Comparison of ENCODE assay signal across 13 cellular contexts in the genomic region with DNA sequence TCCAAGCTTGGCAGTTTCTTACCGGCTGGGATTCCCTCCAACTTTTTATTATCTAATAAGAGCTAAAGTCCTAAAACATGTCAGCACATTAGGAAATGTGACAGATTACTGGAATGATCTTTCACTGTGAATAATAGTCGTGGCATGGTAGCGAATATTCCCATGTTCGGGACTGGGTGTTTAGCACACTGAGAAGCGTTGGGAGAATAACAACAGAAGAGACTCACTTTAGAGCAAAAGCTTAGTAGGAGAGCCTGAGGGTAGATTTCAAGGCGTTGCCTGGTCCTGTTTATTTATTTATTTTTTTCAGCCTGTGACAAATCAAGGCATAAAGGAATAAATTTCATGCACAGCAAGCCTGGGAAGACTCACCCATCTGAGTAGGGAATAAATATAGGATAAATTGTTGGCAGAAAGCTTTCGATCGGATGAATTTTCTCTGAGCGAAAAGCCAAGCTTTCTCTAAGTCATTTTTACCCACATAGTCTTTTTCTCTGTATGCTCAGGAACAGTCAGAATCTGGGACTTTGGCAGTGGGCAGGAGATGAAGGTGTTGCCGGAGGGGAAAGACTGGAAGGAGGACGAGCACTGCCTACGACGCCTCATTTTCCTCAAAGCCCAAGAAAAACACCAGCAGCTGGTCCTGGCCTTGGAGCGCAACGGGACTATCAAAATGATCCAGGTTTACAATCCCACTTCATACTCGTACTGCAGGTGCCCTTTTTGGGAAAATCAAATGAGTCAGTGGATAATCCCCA.
DNase-seq lines count a peak whose midpoint lies in the region; ATAC-seq, FAIRE-seq and TF ChIP-seq lines count a peak whose summit lies in the region.
"Had no signal": no experiment of that assay in that cellular context is flagged by ENCODE, and none has a peak within 500 bp of the region (broad histone marks: within the 10 kb centered on the region; RNA-seq: fewer than 3 reads in every experiment).

No MANE protein-coding gene starts in this region.

- TF ChIP-seq POLR2A in K562 (conservative IDR thresholded peaks at IDR 0.05), result no peak

- DNase-seq in LoVo (ENCODE audit: low spot score) (peak; percentile 33), K562 (ENCODE audit: extremely low read depth in 1 of 4, low spot score in 3 of 4) (no peak), keratinocyte (ENCODE audit: low read depth, low spot score) (no peak), tibial artery (no peak), Right ventricle myocardium superior (no peak)
- DNase-seq in effector CD8-positive, alpha-beta T cell (lab: John Stamatoyannopoulos, UW), result no peak
- DNase-seq: hypothalamus, NCI-H1092 treated with DMSO at 0.1 percent for 48 hours, NCI-H69 had no signal

- dilution Hi-C loops in keratinocyte (cut with MboI; ENCODE audit: extremely low pct_ligation_motif_present, low sequenced_read_pairs), result no loop called here

- no peaks in the 10 kb centered on the region for H3K36me3 ChIP-seq in K562 (ENCODE audit: control insufficient read depth, insufficient read depth, low read length)
- H3K36me3 ChIP-seq in keratinocyte (ENCODE audit: control insufficient read depth in 2 of 2, extremely low read depth in 1 of 2, insufficient read depth in 2 of 2, low read length in 2 of 2), result no peaks in the 10 kb centered on the region
- no peaks in the 10 kb centered on the region for H3K36me3 ChIP-seq in tibial artery

- no peak overlapping the region for H3K27ac ChIP-seq in K562 (ENCODE audit: extremely low read depth, low read depth, low read length)
- no peak overlapping the region for H3K27ac ChIP-seq in keratinocyte (ENCODE audit: control insufficient read depth, insufficient read depth, low read length)
- peak overlapping the region; percentile 75 to 76 for H3K27ac ChIP-seq in tibial artery

- H3K9ac ChIP-seq in K562 (ENCODE audit: insufficient read depth in 1 of 2, low read depth in 2 of 2, low read length in 2 of 2) (peak overlapping the region in 1 of 2 experiments; percentile 17; a peak in 1 of 4 replicates), keratinocyte (ENCODE audit: control insufficient read depth, extremely low read depth, insufficient read depth, low read length) (peak overlapping the region; percentile 4)

- H3K4me1 ChIP-seq in K562 (replicated peaks in 1 of 2; ENCODE audit: control insufficient read depth in 2 of 2, insufficient read depth in 2 of 2, low read length in 2 of 2) (no peaks in the 10 kb centered on the region; a peak in 1 of 5 replicates), keratinocyte (ENCODE audit: control insufficient read depth, extremely low read depth, insufficient read depth, low read length) (peaks cover 11% of the 10 kb centered on the region), tibial artery (peaks cover 0 to 29% (median 14%) of the 10 kb centered on the region in 4 donors)

- peak; percentile 53 for ATAC-seq in K562
- no peak for ATAC-seq in GM21423 (IDR thresholded peaks at IDR 0.05; ENCODE audit: unreplicated experiment)
- no peak for ATAC-seq in Right ventricle myocardium superior (ENCODE audit: poor library complexity)
- ATAC-seq: activated T-helper 17 cell treated with anti-CD3 and anti-CD28 coated beads, Interleukin-2, amount 50 U/mL, for 72 hours; sciatic nerve had no signal

- POLR2A ChIA-PET in K562 (lab: Yijun Ruan, JAX), result interaction anchor here (0.5 to 1.2 kb wide), 3 partner anchors 11 to 201 kb away, joined by 3 read pairs; no protein-coding TSS in a partner anchor

- no TSS peak for BruUV-seq in K562 (replicated peaks; lab: Mats Ljungman, UMichigan)

- in situ Hi-C loops in K562 (cut with MboI), result no loop called here

- H3K9me1 ChIP-seq in K562 (ENCODE audit: control insufficient read depth, insufficient read depth, low read length) (no peaks in the 10 kb centered on the region), keratinocyte (ENCODE audit: control insufficient read depth, extremely low read depth, insufficient read depth, low read length) (no peaks in the 10 kb centered on the region)

- H2AFZ ChIP-seq in K562 (ENCODE audit: low read depth, low read length), result peak overlapping the region; percentile 77
- H2AFZ ChIP-seq in keratinocyte (ENCODE audit: control insufficient read depth, low read length), result peak overlapping the region; percentile 72

- TF ChIP-seq CTCF in K562 (IDR thresholded peaks at IDR 0.05 in 2 of 3, conservative IDR thresholded peaks at IDR 0.05 in 1 of 3; ENCODE audit: insufficient read depth in 2 of 3, low read depth in 1 of 3, low read length in 3 of 3) (no peak), keratinocyte (optimal IDR thresholded peaks at IDR 0.05 in 1 of 3, IDR thresholded peaks at IDR 0.05 in 1 of 3, conservative IDR thresholded peaks at IDR 0.05 in 1 of 3; ENCODE audit: extremely low read depth in 1 of 3, insufficient read depth in 2 of 3, low read length in 3 of 3) (no peak), tibial artery (IDR thresholded peaks at IDR 0.05) (no peak)

- no peak for TF ChIP-seq EP300 in K562 (IDR thresholded peaks at IDR 0.05; ENCODE audit: low read length)

- H3K4me2 ChIP-seq in K562 (ENCODE audit: insufficient read depth, low read length) (peak overlapping the region; percentile 33; the same call in 1 of the 2 replicates), keratinocyte (ENCODE audit: control insufficient read depth, extremely low read depth, insufficient read depth, low read depth, low read length) (peak overlapping the region; percentile 73)

- H3K27me3 ChIP-seq in K562 (ENCODE audit: control insufficient read depth in 2 of 2, insufficient read depth in 2 of 2, low read length in 2 of 2), result no peaks in the 10 kb centered on the region
- no peaks in the 10 kb centered on the region for H3K27me3 ChIP-seq in keratinocyte (ENCODE audit: control insufficient read depth, extremely low read depth, insufficient read depth, low read length)
- H3K27me3 ChIP-seq in tibial artery, result no peaks in the 10 kb centered on the region

- H3K9me3 ChIP-seq in K562 (replicated peaks; ENCODE audit: control insufficient read depth, insufficient read depth, low read depth, low read length) (no peaks in the 10 kb centered on the region), keratinocyte (ENCODE audit: control insufficient read depth, low read depth, low read length) (no peaks in the 10 kb centered on the region), tibial artery (no peaks in the 10 kb centered on the region)

- no peak overlapping the region for H3K4me3 ChIP-seq in K562
- peak overlapping the region in 2 of 3 experiments; percentile 25 to 54 for H3K4me3 ChIP-seq in keratinocyte (ENCODE audit: control insufficient read depth in 2 of 3, extremely low read depth in 1 of 3, insufficient read depth in 2 of 3, low read depth in 1 of 3, low read length in 3 of 3)
- H3K4me3 ChIP-seq in tibial artery, result peak overlapping the region; percentile 42 to 43

- no peak for TF ChIP-seq RAD21 in K562 (CRISPR knock-in tag; conservative IDR thresholded peaks at IDR 0.05 in 1 of 2, IDR thresholded peaks at IDR 0.05 in 1 of 2)

- H4K20me1 ChIP-seq in K562 (replicated peaks; ENCODE audit: control insufficient read depth, insufficient read depth, low read length) (no peaks in the 10 kb centered on the region), keratinocyte (ENCODE audit: control insufficient read depth, extremely low read depth, insufficient read depth, low read length) (no peaks in the 10 kb centered on the region)

- WGBS in K562 (ENCODE audit: insufficient coverage, low coverage, missing lambda C conversion rate), result 70% methylated on average over 16 of the region's 16 CpGs

- intact Hi-C loops in K562 (cut with micrococcal nuclease) (no loop called here), tibial artery (cut with DNase I; ENCODE audit: low total_unique reads) (no loop called here), Right ventricle myocardium superior (cut with DNase I) (no loop called here)

- H3K79me2 ChIP-seq in K562 (ENCODE audit: control insufficient read depth, insufficient read depth, low read length) (no peaks in the 10 kb centered on the region), keratinocyte (ENCODE audit: control insufficient read depth, insufficient read depth, low read length) (no peaks in the 10 kb centered on the region)

- FAIRE-seq in K562 (lab: Jason Lieb, UNC) (no peak), keratinocyte (lab: Jason Lieb, UNC) (peak; percentile 75)
- FAIRE-seq: colon had no signal

- CTCF ChIA-PET in K562 (lab: Yijun Ruan, JAX; ENCODE audit: low intra/inter-chr PET ratio), result no interaction called here

TF ChIP-seq in K562, 482 proteins besides CTCF, POLR2A, EP300 and RAD21 (continues in another document):
- TF ChIP-seq FOS (IDR thresholded peaks at IDR 0.05; ENCODE audit: extremely low read depth, insufficient read length), result no peak
- no peak for TF ChIP-seq ZNF175 (CRISPR knock-in tag; IDR thresholded peaks at IDR 0.05; ENCODE audit: low read depth)
- TF ChIP-seq ZFX (CRISPR knock-in tag; IDR thresholded peaks at IDR 0.05), result no peak
- peak; percentile 40 for TF ChIP-seq MEIS2 (IDR thresholded peaks at IDR 0.05; ENCODE audit: partially characterized antibody)
- TF ChIP-seq, protein P1, sequence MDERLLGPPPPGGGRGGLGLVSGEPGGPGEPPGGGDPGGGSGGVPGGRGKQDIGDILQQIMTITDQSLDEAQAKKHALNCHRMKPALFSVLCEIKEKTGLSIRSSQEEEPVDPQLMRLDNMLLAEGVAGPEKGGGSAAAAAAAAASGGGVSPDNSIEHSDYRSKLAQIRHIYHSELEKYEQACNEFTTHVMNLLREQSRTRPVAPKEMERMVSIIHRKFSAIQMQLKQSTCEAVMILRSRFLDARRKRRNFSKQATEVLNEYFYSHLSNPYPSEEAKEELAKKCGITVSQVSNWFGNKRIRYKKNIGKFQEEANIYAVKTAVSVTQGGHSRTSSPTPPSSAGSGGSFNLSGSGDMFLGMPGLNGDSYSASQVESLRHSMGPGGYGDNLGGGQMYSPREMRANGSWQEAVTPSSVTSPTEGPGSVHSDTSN (CRISPR knock-in tag; IDR thresholded peaks at IDR 0.05; ENCODE audit: low read depth), result no peak
- TF ChIP-seq, protein P1 (tag; conservative IDR thresholded peaks at IDR 0.05; ENCODE audit: low read depth), result peak; percentile 53; the same call in 1 of the 2 replicates
- TF ChIP-seq ZNF431 (CRISPR knock-in tag; IDR thresholded peaks at IDR 0.05), result no peak
- TF ChIP-seq JUND (IDR thresholded peaks at IDR 0.05; ENCODE audit: borderline replicate concordance, low read depth, low read length), result no peak
- TF ChIP-seq JUND (tag; IDR thresholded peaks at IDR 0.05; ENCODE audit: borderline replicate concordance, low read depth, low read length), result no peak

Comparison
In these comparisons a context has a peak if more than half of its experiments do, and no peak if none do; other contexts are left out.
1. H3K27ac ChIP-seq: peak in tibial artery (2 of 2); none in K562 (single experiment) and keratinocyte (single experiment).